1 cellular context compared by ENCODE assay signal in genomic region chr1:211630236-211631081, GRCh38.
TF ChIP-seq lines count a peak whose summit lies in the region.

No MANE protein-coding gene starts in this region.

TF ChIP-seq in HepG2, 621 proteins besides CTCF, POLR2A, EP300 and RAD21 (continued from another document and continues in another):
- TF ChIP-seq ZNF503 (CRISPR knock-in tag; IDR thresholded peaks at IDR 0.05), result no peak; the same call in 1 of the 2 replicates
- TF ChIP-seq ELF4 (CRISPR knock-in tag; IDR thresholded peaks at IDR 0.05; ENCODE audit: borderline replicate concordance), result no peak
- no peak for TF ChIP-seq SMAD1 (CRISPR knock-in tag; IDR thresholded peaks at IDR 0.05; ENCODE audit: borderline replicate concordance, low read depth)
- no peak for TF ChIP-seq ZNF230 (CRISPR knock-in tag; IDR thresholded peaks at IDR 0.05)
- TF ChIP-seq KDM3A (CRISPR knock-in tag; IDR thresholded peaks at IDR 0.05; ENCODE audit: low read depth), result no peak
- TF ChIP-seq ZBTB2 (CRISPR knock-in tag; IDR thresholded peaks at IDR 0.05; ENCODE audit: low read depth), result no peak
- TF ChIP-seq NCOR1 (IDR thresholded peaks at IDR 0.05; ENCODE audit: borderline replicate concordance, low read length), result no peak
- TF ChIP-seq SOX5 (CRISPR knock-in tag; IDR thresholded peaks at IDR 0.05; ENCODE audit: borderline replicate concordance), result peak; percentile 43; the same call in 1 of the 2 replicates
- no peak for TF ChIP-seq ZNF512 (CRISPR knock-in tag; IDR thresholded peaks at IDR 0.05)
- TF ChIP-seq ZNF350 (CRISPR knock-in tag; IDR thresholded peaks at IDR 0.05; ENCODE audit: borderline replicate concordance, low read depth), result no peak
- no peak for TF ChIP-seq FOXO4 (CRISPR knock-in tag; conservative IDR thresholded peaks at IDR 0.05)
- TF ChIP-seq TEF (CRISPR knock-in tag; IDR thresholded peaks at IDR 0.05), result no peak
- no peak for TF ChIP-seq ZNF232 (CRISPR knock-in tag; IDR thresholded peaks at IDR 0.05; ENCODE audit: borderline replicate concordance)
- TF ChIP-seq HOXD1 (CRISPR knock-in tag; IDR thresholded peaks at IDR 0.05), result no peak
- TF ChIP-seq ZBTB37 (CRISPR knock-in tag; IDR thresholded peaks at IDR 0.05), result no peak
- TF ChIP-seq PTBP1 (IDR thresholded peaks at IDR 0.05; ENCODE audit: low read depth, low read length, poor library complexity, severe bottlenecking), result no peak
- no peak for TF ChIP-seq ZKSCAN1 (IDR thresholded peaks at IDR 0.05; ENCODE audit: low read length)
- TF ChIP-seq NR2C2 (CRISPR knock-in tag; IDR thresholded peaks at IDR 0.05; ENCODE audit: borderline replicate concordance), result no peak
- no peak for TF ChIP-seq ZFY (CRISPR knock-in tag; IDR thresholded peaks at IDR 0.05)
- TF ChIP-seq SUZ12 (IDR thresholded peaks at IDR 0.05; ENCODE audit: low read depth, low read length), result no peak
- no peak for TF ChIP-seq ZNF552 (CRISPR knock-in tag; IDR thresholded peaks at IDR 0.05; ENCODE audit: borderline replicate concordance)
- TF ChIP-seq KAT8 (CRISPR knock-in tag; IDR thresholded peaks at IDR 0.05), result peak; percentile 35; the same call in 1 of the 2 replicates
- TF ChIP-seq ZNF550 (CRISPR knock-in tag; IDR thresholded peaks at IDR 0.05; ENCODE audit: borderline replicate concordance), result no peak
- TF ChIP-seq AFF4 (CRISPR knock-in tag; IDR thresholded peaks at IDR 0.05), result no peak
- TF ChIP-seq HMGXB3 (CRISPR knock-in tag; IDR thresholded peaks at IDR 0.05; ENCODE audit: borderline replicate concordance), result no peak
- TF ChIP-seq ZNF496 (CRISPR knock-in tag; IDR thresholded peaks at IDR 0.05; ENCODE audit: insufficient replicate concordance), result no peak
- no peak for TF ChIP-seq FLYWCH1 (CRISPR knock-in tag; IDR thresholded peaks at IDR 0.05)
- TF ChIP-seq PRDM10 (CRISPR knock-in tag; IDR thresholded peaks at IDR 0.05; ENCODE audit: low read depth), result no peak
- TF ChIP-seq SOX13 (IDR thresholded peaks at IDR 0.05), result no peak
- peak in 1 of 2 experiments; percentile 16; a peak in 1 of 4 replicates for TF ChIP-seq SOX13 (CRISPR knock-in tag; conservative IDR thresholded peaks at IDR 0.05 in 1 of 2, IDR thresholded peaks at IDR 0.05 in 1 of 2)
- TF ChIP-seq ZNF451 (CRISPR knock-in tag; IDR thresholded peaks at IDR 0.05), result no peak
- TF ChIP-seq ZNF260 (CRISPR knock-in tag; IDR thresholded peaks at IDR 0.05; ENCODE audit: borderline replicate concordance, low read depth), result no peak
- no peak for TF ChIP-seq FOSL1 (CRISPR knock-in tag; IDR thresholded peaks at IDR 0.05; ENCODE audit: borderline replicate concordance)
- no peak for TF ChIP-seq CREM (IDR thresholded peaks at IDR 0.05)
- TF ChIP-seq CREM (CRISPR knock-in tag; IDR thresholded peaks at IDR 0.05), result no peak
